38 cellular contexts compared by ENCODE assay signal in genomic region chr5:77194762-77195161, GRCh38. TPM values are rescaled to one million over a fixed set of nuclear protein-coding genes. Genes with fewer than 3 reads are reported as not detected.
"Had no signal": no experiment of that assay in that cellular context is flagged by ENCODE, and none has a peak within 500 bp of the region (broad histone marks: within the 10 kb centered on the region; RNA-seq: fewer than 3 reads in every experiment).

No MANE protein-coding gene starts in this region.

- H3K4me3 Mint-ChIP-seq: activated CD4-positive, alpha-beta memory T cell treated with anti-CD3 and anti-CD28 coated beads, Interleukin-2, amount 10 ng/mL, durations not matched to agents 7 days and 5 days; activated CD4-positive, alpha-beta T cell treated with anti-CD3 and anti-CD28 coated beads for 36 hours; activated CD4-positive, alpha-beta T cell treated with anti-CD3 and anti-CD28 coated beads, Interleukin-2, amount 10 ng/mL, durations not matched to agents 7 days and 5 days; activated CD8-positive, alpha-beta memory T cell treated with anti-CD3 and anti-CD28 coated beads, Interleukin-2, amount 10 ng/mL, durations not matched to agents 7 days and 5 days; activated CD8-positive, alpha-beta T cell treated with anti-CD3 and anti-CD28 coated beads, Interleukin-2, amount 10 ng/mL, durations not matched to agents 7 days and 5 days; activated naive CD4-positive, alpha-beta T cell treated with anti-CD3 and anti-CD28 coated beads for 36 hours; activated naive CD8-positive, alpha-beta T cell treated with anti-CD3 and anti-CD28 coated beads for 36 hours; activated T-cell treated with anti-CD3 and anti-CD28 coated beads, Interleukin-2, amount 50 U/mL, for 24 hours; T-helper 1 cell treated with Interleukin-12 subunit alpha and Interleukin-12 subunit beta and Interleukin-4 antibody, amounts not matched to agents 30 μg/mL and 1 μg/mL, for 36 hours; T-helper 2 cell treated with Interferon-gamma antibody and Interleukin-4, amounts not matched to agents 5 μg/mL and 100 μg/mL, for 36 hours; WTC11 had no signal

- H3K4me1 Mint-ChIP-seq: activated CD4-positive, alpha-beta memory T cell treated with anti-CD3 and anti-CD28 coated beads, Interleukin-2, amount 10 ng/mL, durations not matched to agents 7 days and 5 days; activated CD4-positive, alpha-beta T cell treated with anti-CD3 and anti-CD28 coated beads for 36 hours; activated CD4-positive, alpha-beta T cell treated with anti-CD3 and anti-CD28 coated beads, Interleukin-2, amount 10 ng/mL, durations not matched to agents 7 days and 5 days; activated CD8-positive, alpha-beta memory T cell treated with anti-CD3 and anti-CD28 coated beads, Interleukin-2, amount 10 ng/mL, durations not matched to agents 7 days and 5 days; activated naive CD8-positive, alpha-beta T cell treated with anti-CD3 and anti-CD28 coated beads for 36 hours; WTC11 had no signal

- H3K4me3 ChIP-seq: adrenal gland, body of pancreas, breast epithelium had no signal

- H3K36me3 ChIP-seq: adrenal gland, brain microvascular endothelial cell, breast epithelium, WERI-Rb-1 had no signal

- H3K27ac Mint-ChIP-seq: activated CD4-positive, alpha-beta memory T cell treated with anti-CD3 and anti-CD28 coated beads, Interleukin-2, amount 10 ng/mL, durations not matched to agents 7 days and 5 days; activated CD4-positive, alpha-beta T cell treated with anti-CD3 and anti-CD28 coated beads for 36 hours; activated CD4-positive, alpha-beta T cell treated with anti-CD3 and anti-CD28 coated beads, Interleukin-2, amount 10 ng/mL, durations not matched to agents 7 days and 5 days; activated CD8-positive, alpha-beta memory T cell treated with anti-CD3 and anti-CD28 coated beads, Interleukin-2, amount 10 ng/mL, durations not matched to agents 7 days and 5 days; activated CD8-positive, alpha-beta T cell treated with anti-CD3 and anti-CD28 coated beads, Interleukin-2, amount 10 ng/mL, durations not matched to agents 7 days and 5 days; activated naive CD4-positive, alpha-beta T cell treated with anti-CD3 and anti-CD28 coated beads for 36 hours; activated naive CD4-positive, alpha-beta T cell treated with anti-CD3 and anti-CD28 coated beads, Interleukin-2, amount 50 U/mL, for 72 hours; activated naive CD8-positive, alpha-beta T cell treated with anti-CD3 and anti-CD28 coated beads for 36 hours; activated T-cell treated with anti-CD3 and anti-CD28 coated beads, Interleukin-2, amount 50 U/mL, for 24 hours; activated T-helper 2 cell treated with anti-CD3 and anti-CD28 coated beads, Interferon-gamma antibody, Interleukin-2, Interleukin-4, amounts not matched to agents 10 μg/mL and 5 μg/mL and 100 μg/mL, durations not matched to agents 14 hours and 24 hours and 36 hours; T-helper 1 cell treated with Interleukin-12 subunit alpha and Interleukin-12 subunit beta and Interleukin-4 antibody, amounts not matched to agents 30 μg/mL and 1 μg/mL, for 36 hours; T-helper 2 cell treated with Interferon-gamma antibody and Interleukin-4, amounts not matched to agents 5 μg/mL and 100 μg/mL, for 36 hours; WTC11 had no signal

- H3K36me3 Mint-ChIP-seq: WTC11 had no signal

- H3K27me3 ChIP-seq: adrenal gland, body of pancreas, brain microvascular endothelial cell, breast epithelium had no signal

- H3K9me3 Mint-ChIP-seq: T-helper 1 cell treated with Interleukin-12 subunit alpha and Interleukin-12 subunit beta and Interleukin-4 antibody, amounts not matched to agents 30 μg/mL and 1 μg/mL, for 36 hours had no signal

- FAIRE-seq: astrocyte, TTC549 had no signal

- H3K9me3 ChIP-seq: adrenal gland, body of pancreas had no signal

- H3K4me1 ChIP-seq: adrenal gland, body of pancreas, breast epithelium had no signal

- DNase-seq: activated CD4-positive, alpha-beta memory T cell treated with anti-CD3 and anti-CD28 coated beads, Interleukin-2, amount 10 ng/mL, durations not matched to agents 7 days and 5 days; activated CD4-positive, alpha-beta T cell treated with anti-CD3 and anti-CD28 coated beads for 1 hour; activated CD4-positive, alpha-beta T cell treated with anti-CD3 and anti-CD28 coated beads for 36 hours; activated CD4-positive, alpha-beta T cell treated with anti-CD3 and anti-CD28 coated beads for 48 hours; activated CD4-positive, alpha-beta T cell treated with anti-CD3 and anti-CD28 coated beads, Interleukin-2, amount 10 ng/mL, durations not matched to agents 7 days and 5 days; activated CD4-positive, alpha-beta T cell treated with anti-CD3 and anti-CD28 coated beads, Interleukin-2, amount 50 U/mL, for 48 hours; activated CD4-positive, CD25-positive, alpha-beta regulatory T cell; activated CD8-positive, alpha-beta memory T cell treated with anti-CD3 and anti-CD28 coated beads for 24 hours; activated CD8-positive, alpha-beta memory T cell treated with anti-CD3 and anti-CD28 coated beads, Interleukin-2, amount 10 ng/mL, durations not matched to agents 7 days and 5 days; activated CD8-positive, alpha-beta memory T cell treated with anti-CD3 and anti-CD28 coated beads, Interleukin-2, amount 50 U/mL, for 48 hours; activated CD8-positive, alpha-beta T cell treated with anti-CD3 and anti-CD28 coated beads, Interleukin-2, amount 10 ng/mL, durations not matched to agents 7 days and 5 days; activated effector memory CD4-positive, alpha-beta T cell treated with Interleukin-2 at 50 U/mL for 16 hours; activated gamma-delta T cell; activated naive CD4-positive, alpha-beta T cell; activated naive CD4-positive, alpha-beta T cell treated with anti-CD3 and anti-CD28 coated beads for 36 hours; activated naive CD4-positive, alpha-beta T cell treated with anti-CD3 and anti-CD28 coated beads, Interleukin-2, amount 50 U/mL, for 16 hours; activated naive CD8-positive, alpha-beta T cell treated with anti-CD3 and anti-CD28 coated beads for 36 hours; activated T-cell treated with anti-CD3 and anti-CD28 coated beads, Interleukin-2, amount 50 U/mL, for 24 hours; activated T-cell treated with anti-CD3 and anti-CD28 coated beads, Interleukin-2, amount 50 U/mL, for 48 hours; adrenal gland; amniotic stem cell; aorta; body of pancreas; brain microvascular endothelial cell; central memory CD4-positive, alpha-beta T cell; T-helper 1 cell; T-helper 2 cell; T-helper 9 cell; WERI-Rb-1 had no signal

- H3K27ac ChIP-seq: adrenal gland, body of pancreas, brain microvascular endothelial cell, breast epithelium, WERI-Rb-1 had no signal

- ATAC-seq: activated CD4-positive, alpha-beta T cell treated with anti-CD3 and anti-CD28 coated beads for 36 hours; activated CD4-positive, CD25-positive, alpha-beta regulatory T cell treated with anti-CD3 and anti-CD28 coated beads, Interleukin-2, amount 50 U/mL, for 24 hours; activated CD8-positive, alpha-beta memory T cell treated with anti-CD3 and anti-CD28 coated beads, Interleukin-2, amount 10 ng/mL, durations not matched to agents 7 days and 5 days; activated CD8-positive, alpha-beta T cell treated with anti-CD3 and anti-CD28 coated beads, Interleukin-2, amount 10 ng/mL, durations not matched to agents 7 days and 5 days; activated naive CD4-positive, alpha-beta T cell treated with anti-CD3 and anti-CD28 coated beads, Interleukin-2, amount 50 U/mL, for 72 hours; body of pancreas had no signal

RNA-seq across cellular contexts. Expression of gene PDE8B, which starts 15.7 kb away (rescaled TPM):
- total RNA-seq: activated CD4-positive, alpha-beta T cell treated with anti-CD3 and anti-CD28 coated beads for 36 hours; activated CD8-positive, alpha-beta T cell treated with anti-CD3 and anti-CD28 coated beads, Interleukin-2, amount 10 ng/mL, durations not matched to agents 7 days and 5 days had no signal
